In genomic region chr2:197600306-197600705, GRCh38 we compare ENCODE assay signal across 19 cellular contexts.
DNase-seq lines count a peak whose midpoint lies in the region; ATAC-seq, FAIRE-seq and TF ChIP-seq lines count a peak whose summit lies in the region.
"Had no signal": no experiment of that assay in that cellular context is flagged by ENCODE, and none has a peak within 500 bp of the region (broad histone marks: within the 10 kb centered on the region; RNA-seq: fewer than 3 reads in every experiment).

No MANE protein-coding gene starts in this region.

- no peak overlapping the region for H2AFZ ChIP-seq in Karpas-422 (ENCODE audit: low read length)
- H2AFZ ChIP-seq in osteoblast (ENCODE audit: low read length): no peak overlapping the region

- H3K27ac ChIP-seq in Karpas-422 (ENCODE audit: low read length) (no peak overlapping the region), osteoblast (ENCODE audit: low read depth, low read length) (no peak overlapping the region)
- H3K27ac ChIP-seq: BLaER1 treated with 17β-estradiol and CSF1 and Interleukin-3, amounts not matched to agents 10 nM and 100 nM had no signal

- ATAC-seq in GM18868 (IDR thresholded peaks at IDR 0.05; ENCODE audit: unreplicated experiment) (peak; percentile 56), GM21786 (IDR thresholded peaks at IDR 0.05; ENCODE audit: unreplicated experiment) (peak; percentile 40)
- ATAC-seq in activated T-helper 17 cell treated with anti-CD3 and anti-CD28 coated beads, Interleukin-2, amount 50 U/mL, for 72 hours (replicated peaks): no peak

- no peak overlapping the region for H3K27ac Mint-ChIP-seq in activated T-helper 17 cell treated with anti-CD3 and anti-CD28 coated beads, Interleukin-2, amount 50 U/mL, for 72 hours
- H3K27ac Mint-ChIP-seq: CD8-positive, alpha-beta T cell; HFFc6; T-cell had no signal

- H3K4me1 Mint-ChIP-seq in activated T-helper 17 cell treated with anti-CD3 and anti-CD28 coated beads, Interleukin-2, amount 50 U/mL, for 72 hours: no peaks in the 10 kb centered on the region

- no peaks in the 10 kb centered on the region for H3K9me2 ChIP-seq in Karpas-422 (replicated peaks; ENCODE audit: insufficient read depth, low read length)

- peaks cover 7% of the 10 kb centered on the region for H3K27me3 Mint-ChIP-seq in activated T-helper 17 cell treated with anti-CD3 and anti-CD28 coated beads, Interleukin-2, amount 50 U/mL, for 72 hours

- H3K79me2 ChIP-seq in Karpas-422 (ENCODE audit: low read length) (no peaks in the 10 kb centered on the region), osteoblast (ENCODE audit: insufficient read depth, low read length) (no peaks in the 10 kb centered on the region)

- H3K4me2 ChIP-seq in Karpas-422 (ENCODE audit: low read depth, low read length, poor library complexity, severe bottlenecking): no peak overlapping the region
- no peak overlapping the region for H3K4me2 ChIP-seq in osteoblast (ENCODE audit: insufficient read depth, low read length)
- H3K4me2 ChIP-seq: BLaER1 treated with 17β-estradiol and CSF1 and Interleukin-3, amounts not matched to agents 10 nM and 100 nM had no signal

- H3K9me3 ChIP-seq in Karpas-422 (ENCODE audit: low read length) (no peaks in the 10 kb centered on the region), osteoblast (ENCODE audit: low read depth, low read length) (no peaks in the 10 kb centered on the region)
- H3K9me3 ChIP-seq: BLaER1 treated with 17β-estradiol and CSF1 and Interleukin-3, amounts not matched to agents 10 nM and 100 nM had no signal

- H4K20me1 ChIP-seq in Karpas-422 (ENCODE audit: insufficient read depth, low read depth, low read length) (no peaks in the 10 kb centered on the region), osteoblast (ENCODE audit: insufficient read depth, low read length) (no peaks in the 10 kb centered on the region)
- H4K20me1 ChIP-seq: BLaER1 treated with 17β-estradiol and CSF1 and Interleukin-3, amounts not matched to agents 10 nM and 100 nM had no signal

- H3K4me1 ChIP-seq in Karpas-422 (ENCODE audit: low read length): 0 out of 2 replicates have a peak, but pooled peaks cover 2% of the 10 kb centered on the region
- peaks cover 5% of the 10 kb centered on the region for H3K4me1 ChIP-seq in osteoblast (ENCODE audit: insufficient read depth, low read length)
- H3K4me1 ChIP-seq: BLaER1 treated with 17β-estradiol and CSF1 and Interleukin-3, amounts not matched to agents 10 nM and 100 nM had no signal

- no peak for FAIRE-seq in urothelium cell line (lab: Jason Lieb, UNC)
- FAIRE-seq: GM12892 had no signal

- H3K36me3 ChIP-seq in Karpas-422 (ENCODE audit: insufficient read depth, low read length) (no peaks in the 10 kb centered on the region), osteoblast (ENCODE audit: insufficient read depth, low read length) (no peaks in the 10 kb centered on the region)
- H3K36me3 ChIP-seq: BLaER1 treated with 17β-estradiol and CSF1 and Interleukin-3, amounts not matched to agents 10 nM and 100 nM had no signal

- DNase-seq in Karpas-422: peak; percentile 40
- peak; percentile 62 for DNase-seq in osteoblast (ENCODE audit: insufficient read length, low spot score, missing footprints)
- DNase-seq in NCI-H2029 (lab: John Stamatoyannopoulos, UW): no peak
- DNase-seq in activated CD8-positive, alpha-beta memory T cell treated with anti-CD3 and anti-CD28 coated beads, Interleukin-2, amount 50 U/mL, for 4 hours: no peak
- DNase-seq in urothelium cell line (ENCODE audit: low spot score): no peak
- DNase-seq: GF-D8; NCI-H1092 treated with DMSO at 0.1 percent for 48 hours; NCI-H2081 treated with DMSO at 0.1 percent for 48 hours; NCI-H69; NK-92 treated with Interleukin-12 subunit alpha and Interleukin-12 subunit beta, amount 100 ng/mL, for 24 hours; SHP77 treated with DMSO at 0.1 percent for 48 hours had no signal

- no peak for TF ChIP-seq CTCF in osteoblast (IDR thresholded peaks at IDR 0.05; ENCODE audit: extremely low read depth, low read depth, low read length)

- no peaks in the 10 kb centered on the region for H3K36me3 Mint-ChIP-seq in activated T-helper 17 cell treated with anti-CD3 and anti-CD28 coated beads, Interleukin-2, amount 50 U/mL, for 72 hours (ENCODE audit: low read depth)
- H3K36me3 Mint-ChIP-seq: CD8-positive, alpha-beta T cell; T-cell had no signal

- no peak overlapping the region for H3K9ac ChIP-seq in Karpas-422 (ENCODE audit: low read length)
- H3K9ac ChIP-seq: BLaER1 treated with 17β-estradiol and CSF1 and Interleukin-3, amounts not matched to agents 10 nM and 100 nM had no signal

- H3K9me3 Mint-ChIP-seq in activated T-helper 17 cell treated with anti-CD3 and anti-CD28 coated beads, Interleukin-2, amount 50 U/mL, for 72 hours: no peaks in the 10 kb centered on the region
- H3K9me3 Mint-ChIP-seq: CD8-positive, alpha-beta T cell; HFFc6; T-cell had no signal

- H3K27me3 ChIP-seq in Karpas-422 (ENCODE audit: low read length) (no peaks in the 10 kb centered on the region), osteoblast (ENCODE audit: insufficient read depth, low read length) (no peaks in the 10 kb centered on the region)
- H3K27me3 ChIP-seq: BLaER1 treated with 17β-estradiol and CSF1 and Interleukin-3, amounts not matched to agents 10 nM and 100 nM had no signal

- H3K4me3 Mint-ChIP-seq in activated T-helper 17 cell treated with anti-CD3 and anti-CD28 coated beads, Interleukin-2, amount 50 U/mL, for 72 hours: no peak overlapping the region
- H3K4me3 Mint-ChIP-seq: CD8-positive, alpha-beta T cell; HFFc6 had no signal

- H3K4me3 ChIP-seq in Karpas-422 (ENCODE audit: low read length): no peak overlapping the region
- H3K4me3 ChIP-seq in osteoblast (ENCODE audit: insufficient read depth, low read length): no peak overlapping the region
- H3K4me3 ChIP-seq: BLaER1 treated with 17β-estradiol and CSF1 and Interleukin-3, amounts not matched to agents 10 nM and 100 nM had no signal

Comparison
In these comparisons a context has a peak if more than half of its experiments do, and no peak if none do; other contexts are left out.
1. DNase-seq: peak in Karpas-422 (single experiment) and osteoblast (single experiment); none in NCI-H2029 (single experiment), activated CD8-positive, alpha-beta memory T cell treated with anti-CD3 and anti-CD28 coated beads, Interleukin-2, amount 50 U/mL, for 4 hours (single experiment) and urothelium cell line (single experiment).